Comparison of ENCODE assay signal across 20 cellular contexts in the genomic region with DNA sequence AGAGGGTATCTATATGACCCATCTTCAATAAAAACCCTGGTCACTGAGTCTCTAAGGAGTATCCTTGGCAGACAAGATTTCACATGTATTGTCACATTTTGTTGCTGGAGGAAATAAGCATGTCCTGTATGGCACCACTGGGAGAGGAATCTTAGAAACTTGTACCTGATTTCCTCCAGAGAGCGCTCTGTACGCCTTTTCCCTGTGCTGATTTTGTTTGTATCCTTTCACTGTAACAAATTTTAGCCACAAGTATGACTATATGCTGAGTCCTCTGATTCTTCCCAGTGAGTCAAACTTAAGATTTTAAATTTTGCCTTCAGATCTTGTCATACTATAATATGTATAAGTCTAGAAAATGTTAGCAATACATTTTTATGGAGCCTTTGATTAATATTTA.
DNase-seq lines count a peak whose midpoint lies in the region; ATAC-seq, FAIRE-seq and TF ChIP-seq lines count a peak whose summit lies in the region.
"Had no signal": no experiment of that assay in that cellular context is flagged by ENCODE, and none has a peak within 500 bp of the region (broad histone marks: within the 10 kb centered on the region; RNA-seq: fewer than 3 reads in every experiment).

No MANE protein-coding gene starts in this region.

- no peak overlapping the region for H2AK5ac ChIP-seq in mesenchymal stem cell (ENCODE audit: low read length, severe bottlenecking)

- no peak overlapping the region for H3K14ac ChIP-seq in mesenchymal stem cell (ENCODE audit: low read length in 2 of 2)

- H3K27ac ChIP-seq in mesenchymal stem cell (ENCODE audit: low read length, poor library complexity, severe bottlenecking): no peak overlapping the region
- H3K27ac ChIP-seq in pancreas: no peak overlapping the region
- H3K27ac ChIP-seq: BLaER1 treated with 17β-estradiol and CSF1 and Interleukin-3, amounts not matched to agents 10 nM and 100 nM; PC-9; skin epidermis; vagina had no signal

- peaks cover 8% of the 10 kb centered on the region for H3K9me3 ChIP-seq in mesenchymal stem cell (ENCODE audit: control insufficient read depth, low read length)
- H3K9me3 ChIP-seq in pancreas: no peaks in the 10 kb centered on the region
- H3K9me3 ChIP-seq: HAP-1, vagina had no signal

- no peak overlapping the region for H3K4ac ChIP-seq in mesenchymal stem cell (ENCODE audit: low read depth in 1 of 2, low read length in 2 of 2)

- no peaks in the 10 kb centered on the region for H3K36me3 ChIP-seq in mesenchymal stem cell (ENCODE audit: control insufficient read depth in 1 of 2, insufficient read depth in 2 of 2, low read depth in 1 of 2, low read length in 2 of 2)
- H3K36me3 ChIP-seq in pancreas: no peaks in the 10 kb centered on the region
- H3K36me3 ChIP-seq: BLaER1 treated with 17β-estradiol and CSF1 and Interleukin-3, amounts not matched to agents 10 nM and 100 nM; HAP-1; vagina had no signal

- no peak overlapping the region for H2BK15ac ChIP-seq in mesenchymal stem cell (ENCODE audit: low read depth, poor library complexity, severe bottlenecking)

- no peak overlapping the region for H3K23ac ChIP-seq in mesenchymal stem cell (ENCODE audit: low read length in 2 of 2)

- H3K4me2 ChIP-seq in mesenchymal stem cell (ENCODE audit: low read length, poor library complexity, severe bottlenecking): no peak overlapping the region
- H3K4me2 ChIP-seq: BLaER1 treated with 17β-estradiol and CSF1 and Interleukin-3, amounts not matched to agents 10 nM and 100 nM; PC-9 had no signal

- H3K27me3 ChIP-seq in mesenchymal stem cell (ENCODE audit: control insufficient read depth in 1 of 2, insufficient read depth in 1 of 2, low read length in 2 of 2) (no peaks in the 10 kb centered on the region), pancreas (peaks cover 0 to 6% (median 0%) of the 10 kb centered on the region in 4 donors)
- H3K27me3 ChIP-seq: vagina had no signal

- no peak overlapping the region for H2BK120ac ChIP-seq in mesenchymal stem cell (ENCODE audit: low read depth, low read length)

- H3K9ac ChIP-seq in mesenchymal stem cell (ENCODE audit: low read length): no peak overlapping the region
- H3K9ac ChIP-seq: BLaER1 treated with 17β-estradiol and CSF1 and Interleukin-3, amounts not matched to agents 10 nM and 100 nM had no signal

- H3K4me3 ChIP-seq in choroid plexus epithelial cell (ENCODE audit: low read depth, low read length): no peak overlapping the region
- no peak overlapping the region for H3K4me3 ChIP-seq in mesenchymal stem cell (ENCODE audit: insufficient read depth in 1 of 2, low read depth in 1 of 2, low read length in 2 of 2)
- no peak overlapping the region for H3K4me3 ChIP-seq in pancreas
- H3K4me3 ChIP-seq: BLaER1 treated with 17β-estradiol and CSF1 and Interleukin-3, amounts not matched to agents 10 nM and 100 nM; HAP-1; K562; PC-9; skin epidermis; vagina had no signal

- no peak overlapping the region for H4K91ac ChIP-seq in mesenchymal stem cell (ENCODE audit: low read length)

- H4K8ac ChIP-seq in mesenchymal stem cell (ENCODE audit: low read length): no peak overlapping the region

- no peak overlapping the region for H2BK12ac ChIP-seq in mesenchymal stem cell (ENCODE audit: low read length in 2 of 2)

- TF ChIP-seq CTCF in D721Med (IDR thresholded peaks at IDR 0.05; ENCODE audit: insufficient read depth, missing control alignments) (peak; percentile 1), choroid plexus epithelial cell (conservative IDR thresholded peaks at IDR 0.05; ENCODE audit: low read depth, low read length) (peak; percentile 21), pancreas (IDR thresholded peaks at IDR 0.05) (no peak)

- H3K18ac ChIP-seq in mesenchymal stem cell (ENCODE audit: low read depth in 1 of 2, low read length in 2 of 2): no peak overlapping the region

- H3K79me1 ChIP-seq in mesenchymal stem cell (replicated peaks; ENCODE audit: low read length, poor library complexity, severe bottlenecking): no peaks in the 10 kb centered on the region

- ATAC-seq in HG03432 (IDR thresholded peaks at IDR 0.05; ENCODE audit: unreplicated experiment) (no peak), pancreas (no peak)
- ATAC-seq: K562; stimulated activated naive CD8-positive, alpha-beta T cell treated with anti-CD3 and anti-CD28 coated beads, Interleukin-15, Interleukin-2, amounts not matched to agents 100 U/mL and 50 U/mL, for 24 hours; WTC11 had no signal

- 60% methylated on average over 1 of the region's 2 CpGs for WGBS in mesenchymal stem cell
- WGBS in pancreas, 2 donors: 63 to 67% methylated on average over 2 of the region's 2 CpGs

- DNase-seq in D721Med (ENCODE audit: insufficient read length, low spot score) (no peak), LHCN-M2 (ENCODE audit: low read depth) (peak; percentile 50), choroid plexus epithelial cell (ENCODE audit: low read depth) (peak; percentile 35), mesenchymal stem cell (peak; percentile 18), nucleus accumbens (lab: John Stamatoyannopoulos, UW) (no peak), pancreas (no peak), T-helper 2 cell (no peak)
- DNase-seq: activated gamma-delta T cell treated with Interleukin-2 at 50 U/mL for 16 hours; DMS79; NCI-H1105 treated with DMSO at 0.1 percent for 48 hours; PC-9; stimulated activated naive CD8-positive, alpha-beta T cell treated with anti-CD3 and anti-CD28 coated beads, Interleukin-15, Interleukin-2, amounts not matched to agents 100 U/mL and 50 U/mL, for 24 hours had no signal

- intact Hi-C loops in pancreas (cut with DNase I): no loop called here

- H3K4me1 ChIP-seq in mesenchymal stem cell (ENCODE audit: control insufficient read depth, insufficient read depth, low read depth, low read length) (no peaks in the 10 kb centered on the region), pancreas (no peaks in the 10 kb centered on the region)
- H3K4me1 ChIP-seq: BLaER1 treated with 17β-estradiol and CSF1 and Interleukin-3, amounts not matched to agents 10 nM and 100 nM; HAP-1; vagina had no signal

- no peak for FAIRE-seq in D721Med (lab: Jason Lieb, UNC)
- FAIRE-seq in pancreas (lab: Jason Lieb, UNC): no peak
- FAIRE-seq: frontal cortex, K562 had no signal

- H2AFZ ChIP-seq in mesenchymal stem cell (ENCODE audit: low read depth, low read length): no peak overlapping the region
- H2AFZ ChIP-seq: PC-9 had no signal

- no peak overlapping the region for H2BK5ac ChIP-seq in mesenchymal stem cell (ENCODE audit: low read depth, low read length, poor library complexity, severe bottlenecking)

Comparison
In these comparisons a context has a peak if more than half of its experiments do, and no peak if none do; other contexts are left out.
1. DNase-seq: peak in LHCN-M2 (single experiment), choroid plexus epithelial cell (single experiment) and mesenchymal stem cell (single experiment); none in D721Med (single experiment), nucleus accumbens (0 of 56), pancreas (0 of 6) and T-helper 2 cell (0 of 5).
2. CTCF ChIP-seq: peak in D721Med (single experiment) and choroid plexus epithelial cell (single experiment); none in pancreas (0 of 4).